ENCODE assay signal across 1 cellular context in the genomic region with DNA sequence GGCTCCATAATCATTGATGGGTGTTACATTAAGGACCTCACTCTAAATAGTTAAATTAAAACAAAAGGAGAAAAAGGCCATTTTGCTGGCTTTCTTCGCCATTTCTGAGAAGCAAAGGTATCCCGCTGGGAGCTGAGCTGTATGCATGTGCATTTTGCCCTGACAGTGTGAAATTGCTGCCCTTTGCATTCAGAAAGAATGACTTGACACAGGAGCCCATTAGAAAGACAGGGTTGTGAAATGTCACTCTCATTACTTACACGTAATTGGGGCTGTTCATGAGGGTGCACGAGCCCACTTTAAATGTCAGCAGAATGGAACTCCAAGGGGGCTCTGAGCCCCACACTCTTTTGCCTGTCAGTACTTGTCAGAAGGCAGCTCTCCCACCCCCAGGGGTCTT.
TF ChIP-seq lines count a peak whose summit lies in the region.

No MANE protein-coding gene starts in this region.

TF ChIP-seq in H1, 55 proteins besides CTCF, POLR2A, EP300 and RAD21:
- TF ChIP-seq TAF1 (IDR thresholded peaks at IDR 0.05; ENCODE audit: low read depth, low read length) (no peak), CBX8 (IDR thresholded peaks at IDR 0.05; ENCODE audit: borderline replicate concordance, low read depth, low read length) (no peak), SIN3A (conservative IDR thresholded peaks at IDR 0.05 in 1 of 2, IDR thresholded peaks at IDR 0.05 in 1 of 2; ENCODE audit: low read depth in 1 of 2, low read length in 2 of 2) (0 out of 4 replicates have a peak, but pooled peaks of 1 of the 2 experiments have one; percentile 56), ASH2L (IDR thresholded peaks at IDR 0.05; ENCODE audit: low read length) (no peak), YY1 (IDR thresholded peaks at IDR 0.05; ENCODE audit: low read depth, low read length) (peak; percentile 56; the same call in 1 of the 2 replicates)
- TF ChIP-seq, protein P1, sequence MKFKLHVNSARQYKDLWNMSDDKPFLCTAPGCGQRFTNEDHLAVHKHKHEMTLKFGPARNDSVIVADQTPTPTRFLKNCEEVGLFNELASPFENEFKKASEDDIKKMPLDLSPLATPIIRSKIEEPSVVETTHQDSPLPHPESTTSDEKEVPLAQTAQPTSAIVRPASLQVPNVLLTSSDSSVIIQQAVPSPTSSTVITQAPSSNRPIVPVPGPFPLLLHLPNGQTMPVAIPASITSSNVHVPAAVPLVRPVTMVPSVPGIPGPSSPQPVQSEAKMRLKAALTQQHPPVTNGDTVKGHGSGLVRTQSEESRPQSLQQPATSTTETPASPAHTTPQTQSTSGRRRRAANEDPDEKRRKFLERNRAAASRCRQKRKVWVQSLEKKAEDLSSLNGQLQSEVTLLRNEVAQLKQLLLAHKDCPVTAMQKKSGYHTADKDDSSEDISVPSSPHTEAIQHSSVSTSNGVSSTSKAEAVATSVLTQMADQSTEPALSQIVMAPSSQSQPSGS (IDR thresholded peaks at IDR 0.05; ENCODE audit: low read length), result no peak
